Comparison of ENCODE assay signal across 9 cellular contexts in the genomic region with DNA sequence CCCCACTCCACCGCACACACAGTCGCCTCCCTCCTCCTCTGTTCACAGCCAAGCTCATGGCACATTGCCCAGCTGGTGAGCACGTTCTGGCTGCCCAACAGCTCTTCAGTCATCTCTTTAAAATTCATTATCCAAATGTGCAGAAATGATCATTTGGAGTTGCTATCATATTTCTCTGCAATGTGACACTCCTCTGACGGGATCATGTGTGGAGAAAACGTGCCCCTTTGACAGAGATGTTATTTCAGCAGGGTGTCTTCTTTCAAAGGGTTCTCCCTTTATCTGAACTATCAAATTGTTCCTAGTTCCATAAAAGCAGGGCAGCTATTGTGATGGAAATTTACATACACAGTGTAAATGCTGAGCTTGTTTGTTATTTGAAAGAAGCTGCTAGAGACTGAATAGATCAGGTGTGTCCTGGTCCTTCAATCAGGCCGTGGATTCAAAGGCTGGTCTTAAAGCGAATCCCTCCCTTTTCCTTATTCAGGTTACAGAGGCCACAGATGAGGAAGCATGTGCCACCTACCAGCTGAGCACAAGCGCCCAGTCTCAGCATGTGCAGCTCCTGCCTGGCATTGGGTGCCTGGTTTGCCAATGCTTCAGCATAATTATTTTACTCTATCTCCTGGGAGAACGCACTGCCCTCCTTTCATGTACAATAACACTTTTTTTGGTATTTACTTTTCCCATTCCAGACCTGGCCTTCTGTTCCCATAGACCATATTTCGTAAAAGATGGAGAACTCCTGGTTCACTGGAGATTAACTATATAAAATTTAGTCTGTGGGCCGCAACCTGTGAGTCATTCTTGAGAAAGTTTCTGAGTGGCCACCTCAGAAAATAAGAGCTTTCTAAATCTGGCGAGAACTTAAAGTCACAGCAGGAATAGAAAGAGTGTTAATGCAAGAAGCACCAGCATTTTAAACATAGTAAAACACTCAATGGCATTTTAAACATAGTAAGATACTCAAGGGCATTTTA.
DNase-seq lines count a peak whose midpoint lies in the region; TF ChIP-seq lines count a peak whose summit lies in the region.
"Had no signal": no experiment of that assay in that cellular context is flagged by ENCODE, and none has a peak within 500 bp of the region (broad histone marks: within the 10 kb centered on the region; RNA-seq: fewer than 3 reads in every experiment).

No MANE protein-coding gene starts in this region.

- POLR2A ChIA-PET in HEK293T (lab: Yijun Ruan, JAX) = interaction anchor here (1.5 kb wide), 1 partner anchor 433 kb away, joined by 7 read pairs; the partner anchor contains the start of gene ENC1

- WGBS in ovary, 3 donors = 40 to 50% (median 48%) methylated on average over 12 of the region's 12 CpGs

- TF ChIP-seq CTCF in dorsolateral prefrontal cortex (IDR thresholded peaks at IDR 0.05 in 54 of 56, conservative IDR thresholded peaks at IDR 0.05 in 2 of 56; ENCODE audit: low read depth in 1 of 56, partially characterized antibody in 56 of 56) = no peak
- no peak for TF ChIP-seq CTCF in ovary (IDR thresholded peaks at IDR 0.05)

- intact Hi-C loops in dorsolateral prefrontal cortex (cut with DNase I) (no loop called here), ovary (cut with DNase I) (no loop called here)

- TF ChIP-seq POLR2A in ovary (IDR thresholded peaks at IDR 0.05) = no peak

- no peaks in the 10 kb centered on the region for H3K36me3 ChIP-seq in ovary

- H3K27me3 ChIP-seq in dorsolateral prefrontal cortex (no peaks in the 10 kb centered on the region), ovary (no peaks in the 10 kb centered on the region)

- H3K4me3 ChIP-seq in dorsolateral prefrontal cortex (peak overlapping the region in 5 of 59 donors; percentile 3 to 31 (median 27)), ovary (no peak overlapping the region)

- CTCF ChIA-PET in HEK293T (lab: Yijun Ruan, JAX) = no interaction called here

- peak overlapping the region in 52 of 59 donors; percentile 4 to 85 (median 62) for H3K27ac ChIP-seq in dorsolateral prefrontal cortex
- H3K27ac ChIP-seq in ovary = no peak overlapping the region

- DNase-seq in ELR (ENCODE audit: low read depth) (peak; percentile 92), NCI-H345 treated with DMSO at 0.1 percent for 48 hours (lab: John Stamatoyannopoulos, UW; ENCODE audit: unreplicated experiment) (peak; percentile 97), dorsolateral prefrontal cortex (peak; percentile 44 to 91 (median 77)), ovary (peak; percentile 76 to 85 (median 79)), kidney glomerular epithelial cell (lab: John Stamatoyannopoulos, UW) (no peak), HEK293T (ENCODE audit: extremely low spot score) (no peak), NCI-H1048 (lab: John Stamatoyannopoulos, UW) (no peak)
- DNase-seq in stimulated activated CD4-positive, alpha-beta T cell treated with anti-CD3 and anti-CD28 coated beads, Interleukin-4, amount 100 ng/mL, for 24 hours = no peak
- DNase-seq: activated B cell treated with CpG ODN at 0.5 μM for 24 hours had no signal

- H3K9me3 ChIP-seq in ovary = no peaks in the 10 kb centered on the region

- no peak for TF ChIP-seq EP300 in ovary (IDR thresholded peaks at IDR 0.05)

- peaks cover 7% of the 10 kb centered on the region for H3K4me1 ChIP-seq in ovary (ENCODE audit: insufficient read depth)

TF ChIP-seq in HEK293T, 16 proteins besides CTCF, POLR2A, EP300 and RAD21:
- TF ChIP-seq SUZ12 (IDR thresholded peaks at IDR 0.05) (no peak), HDGF (IDR thresholded peaks at IDR 0.05; ENCODE audit: borderline replicate concordance) (no peak), SP1 (IDR thresholded peaks at IDR 0.05) (no peak), TARDBP (IDR thresholded peaks at IDR 0.05) (no peak), FOXM1 (IDR thresholded peaks at IDR 0.05; ENCODE audit: borderline replicate concordance) (no peak), ZNF384 (IDR thresholded peaks at IDR 0.05) (no peak), ARNT (IDR thresholded peaks at IDR 0.05) (no peak), FOXA1 (IDR thresholded peaks at IDR 0.05) (no peak), FOXK2 (IDR thresholded peaks at IDR 0.05) (no peak), CTBP1 (IDR thresholded peaks at IDR 0.05; ENCODE audit: borderline replicate concordance) (no peak), L3MBTL2 (conservative IDR thresholded peaks at IDR 0.05) (no peak), LEF1 (IDR thresholded peaks at IDR 0.05; ENCODE audit: borderline replicate concordance) (no peak), NFRKB (IDR thresholded peaks at IDR 0.05) (no peak), BHLHE40 (IDR thresholded peaks at IDR 0.05; ENCODE audit: borderline replicate concordance) (no peak), ELF4 (IDR thresholded peaks at IDR 0.05) (no peak)
- TF ChIP-seq, protein P1, sequence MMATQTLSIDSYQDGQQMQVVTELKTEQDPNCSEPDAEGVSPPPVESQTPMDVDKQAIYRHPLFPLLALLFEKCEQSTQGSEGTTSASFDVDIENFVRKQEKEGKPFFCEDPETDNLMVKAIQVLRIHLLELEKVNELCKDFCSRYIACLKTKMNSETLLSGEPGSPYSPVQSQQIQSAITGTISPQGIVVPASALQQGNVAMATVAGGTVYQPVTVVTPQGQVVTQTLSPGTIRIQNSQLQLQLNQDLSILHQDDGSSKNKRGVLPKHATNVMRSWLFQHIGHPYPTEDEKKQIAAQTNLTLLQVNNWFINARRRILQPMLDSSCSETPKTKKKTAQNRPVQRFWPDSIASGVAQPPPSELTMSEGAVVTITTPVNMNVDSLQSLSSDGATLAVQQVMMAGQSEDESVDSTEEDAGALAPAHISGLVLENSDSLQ (IDR thresholded peaks at IDR 0.05) = no peak

Comparison
In these comparisons a context has a peak if more than half of its experiments do, and no peak if none do; other contexts are left out.
1. DNase-seq: peak in ELR (single experiment), NCI-H345 treated with DMSO at 0.1 percent for 48 hours (single experiment), dorsolateral prefrontal cortex (10 of 10) and ovary (5 of 5); none in kidney glomerular epithelial cell (single experiment), HEK293T (single experiment), stimulated activated CD4-positive, alpha-beta T cell treated with anti-CD3 and anti-CD28 coated beads, Interleukin-4, amount 100 ng/mL, for 24 hours (single experiment) and NCI-H1048 (single experiment).
2. H3K27ac ChIP-seq: peak in dorsolateral prefrontal cortex (52 of 59); none in ovary (0 of 2).